8 cellular contexts compared by ENCODE assay signal in genomic region chr14:102363182-102363952, GRCh38. TPM values are rescaled to one million over a fixed set of nuclear protein-coding genes. Genes with fewer than 3 reads are reported as not detected.
DNase-seq lines count a peak whose midpoint lies in the region; ATAC-seq and TF ChIP-seq lines count a peak whose summit lies in the region.

No MANE protein-coding gene starts in this region.

- TF ChIP-seq CTCF in A673 (conservative IDR thresholded peaks at IDR 0.05; ENCODE audit: low read depth, low read length) (no peak), RWPE1 (conservative IDR thresholded peaks at IDR 0.05; ENCODE audit: low read depth) (no peak), breast epithelium (IDR thresholded peaks at IDR 0.05) (no peak)

- H3K4me1 ChIP-seq in A673 (ENCODE audit: insufficient read depth, low read length, poor library complexity, severe bottlenecking) (peaks cover 10% of the 10 kb centered on the region), breast epithelium (peaks cover 0 to 6% of the 10 kb centered on the region in 2 donors)

- ATAC-seq in GM18505 (IDR thresholded peaks at IDR 0.05; ENCODE audit: unreplicated experiment) (peak; percentile 25), HG03045 (IDR thresholded peaks at IDR 0.05; ENCODE audit: unreplicated experiment) (peak; percentile 23)

- POLR2A ChIA-PET in A673 (lab: Charles Lee; ENCODE audit: low non-redundant PET), result interaction anchor here (0.6 kb wide), 1 partner anchor 386 kb away, joined by 7 read pairs; no protein-coding TSS in a partner anchor
- POLR2A ChIA-PET in RWPE1 (lab: Yijun Ruan, JAX; ENCODE audit: low non-redundant PET), result no interaction called here

- DNase-seq in A673 (ENCODE audit: low spot score) (peak; percentile 11), RWPE1 (ENCODE audit: low spot score) (peak; percentile 49), breast epithelium (ENCODE audit: low spot score in 2 of 2) (peak in 1 of 2 donors; percentile 20), inferior parietal cortex (ENCODE audit: extremely low spot score) (peak; percentile 46), smooth muscle cell of the brain vasculature (ENCODE audit: low read depth, low spot score) (peak; percentile 3)
- no peak for DNase-seq in central memory CD4-positive, alpha-beta T cell

- no TSS peak for BruUV-seq in A673 (replicated peaks; lab: Mats Ljungman, UMichigan)

- intact Hi-C loops in A673 (cut with micrococcal nuclease; ENCODE audit: unreplicated experiment) (no loop called here), breast epithelium (cut with DNase I; ENCODE audit: low total_unique reads) (no loop called here)

- H3K27ac ChIP-seq in A673 (ENCODE audit: low read depth, low read length, poor library complexity, severe bottlenecking) (peak overlapping the region; percentile 88), RWPE1 (peak overlapping the region; percentile 87), breast epithelium (peak overlapping the region; percentile 97)

- no peaks in the 10 kb centered on the region for H3K27me3 ChIP-seq in A673 (replicated peaks; ENCODE audit: insufficient read depth, low read depth, low read length, poor library complexity)
- H3K27me3 ChIP-seq in breast epithelium, result no peaks in the 10 kb centered on the region

- H3K36me3 ChIP-seq in A673 (ENCODE audit: insufficient read depth, low read length, poor library complexity, severe bottlenecking), result no peaks in the 10 kb centered on the region
- no peaks in the 10 kb centered on the region for H3K36me3 ChIP-seq in breast epithelium

- no peaks in the 10 kb centered on the region for H3K9me3 ChIP-seq in A673 (ENCODE audit: low read depth, low read length, poor library complexity, severe bottlenecking)
- no peaks in the 10 kb centered on the region for H3K9me3 ChIP-seq in breast epithelium

- CTCF ChIA-PET in A673 (lab: Charles Lee) (no interaction called here), RWPE1 (lab: Yijun Ruan, JAX) (interaction anchor here (0.6 kb wide), 1 partner anchor 204 kb away, joined by 3 read pairs; no protein-coding TSS in a partner anchor)

- no peak for TF ChIP-seq POLR2A in GM18505 (IDR thresholded peaks at IDR 0.05; ENCODE audit: borderline replicate concordance, extremely low read depth, insufficient read depth, insufficient read length)
- no peak for TF ChIP-seq POLR2A in breast epithelium (IDR thresholded peaks at IDR 0.05)

- peak overlapping the region; percentile 86 for H3K4me3 ChIP-seq in A673 (ENCODE audit: low read depth, low read length, poor library complexity, severe bottlenecking)
- peak overlapping the region; percentile 91 to 100 (median 98) for H3K4me3 ChIP-seq in breast epithelium

RNA-seq across cellular contexts. Expression of gene TECPR2, which starts 0.6 kb away (rescaled TPM):
- 21.7 and 22.1 TPM in 2 replicates for total RNA-seq in A673 (2021)
- total RNA-seq in breast epithelium, result 10 to 100 TPM; 19.8 to 25.2 (median 19.9) TPM

RNA-seq across cellular contexts. Expression of gene CINP, which starts 0.7 kb away (rescaled TPM):
- total RNA-seq in A673 (2021) (46.6 and 48.2 TPM in 2 replicates), breast epithelium (10 to 100 TPM; 28.8 to 34.7 (median 33.4) TPM)

RNA-seq across cellular contexts. Expression of gene ZNF839, which starts 43.8 kb away (rescaled TPM):
- total RNA-seq in A673 (2021), result 13.5 and 16.0 TPM in 2 replicates
- total RNA-seq in breast epithelium, result 10 to 100 TPM in 2 of 3 donors, 1 to 10 TPM in 1; 8.5 to 16.8 (median 15.4) TPM

RNA-seq across cellular contexts. Expression of gene MOK, which starts 58.4 kb away (rescaled TPM):
- total RNA-seq in A673 (2021) (27.4 and 29.1 TPM in 2 replicates), breast epithelium (10 to 100 TPM; 13.0 to 29.0 (median 23.9) TPM)
